ENCODE assay signal across 9 cellular contexts in the genomic region with DNA sequence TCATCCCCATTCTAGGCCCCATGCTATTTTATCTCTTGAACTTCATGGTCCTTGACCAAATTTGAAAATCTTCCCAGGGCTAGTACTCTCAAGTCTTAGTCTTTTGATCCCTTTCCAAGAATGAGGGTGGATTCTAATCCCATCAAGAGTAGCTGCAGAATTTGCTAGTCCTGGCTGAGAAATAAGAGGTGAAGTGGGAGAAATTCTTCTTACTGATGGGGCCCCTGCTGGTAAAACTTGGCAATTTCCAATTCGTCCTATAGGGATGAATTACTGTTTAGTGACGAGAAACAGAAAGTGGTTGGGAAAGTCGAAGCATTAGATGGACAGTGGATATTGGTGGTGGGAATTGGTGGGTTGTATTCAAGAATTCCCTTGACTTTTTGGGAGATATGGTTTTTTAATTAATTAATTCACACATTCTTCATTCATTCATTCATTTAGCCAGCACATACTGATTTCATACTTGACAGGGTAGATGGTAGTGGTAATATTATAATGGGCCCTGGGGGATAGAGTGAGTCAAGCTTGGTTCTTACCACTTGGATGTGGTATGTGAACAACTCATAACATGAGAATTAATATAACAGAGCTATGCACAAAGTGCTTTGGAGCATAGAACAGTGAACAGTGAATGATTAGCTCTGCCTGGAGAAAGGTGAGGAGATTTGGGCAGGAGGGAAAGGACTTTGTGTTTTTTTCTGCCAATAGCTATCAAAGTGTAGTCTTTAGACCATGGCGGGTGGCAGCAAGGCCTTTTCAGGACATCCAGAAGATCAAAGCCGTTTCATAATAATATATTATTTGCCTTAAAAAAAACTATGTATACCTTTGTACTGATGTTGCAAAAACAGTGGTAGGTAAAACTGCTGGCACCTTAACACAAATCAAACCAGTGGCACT.
A peak's percentile ranks its signal among the peaks of the same experiment; 100 is the strongest.
DNase-seq lines count a peak whose midpoint lies in the region; ATAC-seq lines count a peak whose summit lies in the region.
"Had no signal": no experiment of that assay in that cellular context is flagged by ENCODE, and none has a peak within 500 bp of the region (broad histone marks: within the 10 kb centered on the region; RNA-seq: fewer than 3 reads in every experiment).

No MANE protein-coding gene starts in this region.

- no peak overlapping the region for H3K4me3 Mint-ChIP-seq in activated naive CD4-positive, alpha-beta T cell treated with anti-CD3 and anti-CD28 coated beads, Interleukin-2, amount 50 U/mL, for 24 hours
- H3K4me3 Mint-ChIP-seq in activated naive CD4-positive, alpha-beta T cell treated with anti-CD3 and anti-CD28 coated beads for 36 hours, result no peak overlapping the region
- H3K4me3 Mint-ChIP-seq: naive B cell had no signal

- CTCF ChIA-PET in activated naive CD4-positive, alpha-beta T cell treated with anti-CD3 and anti-CD28 coated beads for 36 hours (lab: Charles Lee), result interaction anchor here (0.6 to 4.6 kb wide), 10 partner anchors 9 to 117 kb away, joined by 3 to 17 read pairs (median 4); partner anchors contain the start of gene STIM1

- no peak for ATAC-seq in HG03280 (IDR thresholded peaks at IDR 0.05; ENCODE audit: unreplicated experiment)

- peak overlapping the region; percentile 57 for H3K27ac Mint-ChIP-seq in activated naive CD4-positive, alpha-beta T cell treated with anti-CD3 and anti-CD28 coated beads, Interleukin-2, amount 50 U/mL, for 24 hours
- H3K27ac Mint-ChIP-seq in activated naive CD4-positive, alpha-beta T cell treated with anti-CD3 and anti-CD28 coated beads for 36 hours, result no peak overlapping the region

- H3K9me3 Mint-ChIP-seq in activated naive CD4-positive, alpha-beta T cell treated with anti-CD3 and anti-CD28 coated beads, Interleukin-2, amount 50 U/mL, for 24 hours, result peaks cover 6% of the 10 kb centered on the region
- H3K9me3 Mint-ChIP-seq in activated naive CD4-positive, alpha-beta T cell treated with anti-CD3 and anti-CD28 coated beads for 36 hours, result no peaks in the 10 kb centered on the region
- H3K9me3 Mint-ChIP-seq: naive B cell had no signal

- H3K36me3 Mint-ChIP-seq in activated naive CD4-positive, alpha-beta T cell treated with anti-CD3 and anti-CD28 coated beads, Interleukin-2, amount 50 U/mL, for 24 hours, result peaks cover 9% of the 10 kb centered on the region
- H3K36me3 Mint-ChIP-seq in activated naive CD4-positive, alpha-beta T cell treated with anti-CD3 and anti-CD28 coated beads for 36 hours (ENCODE audit: low read depth), result no peaks in the 10 kb centered on the region
- H3K36me3 Mint-ChIP-seq: naive B cell had no signal

- intact Hi-C loops in activated naive CD4-positive, alpha-beta T cell treated with anti-CD3 and anti-CD28 coated beads for 36 hours (cut with micrococcal nuclease), result loop anchor here (1.0 to 2.0 kb wide), 3 partner anchors 10 to 16 kb away; no protein-coding TSS in a partner anchor

- DNase-seq in activated naive CD4-positive, alpha-beta T cell treated with anti-CD3 and anti-CD28 coated beads for 36 hours, result no peak
- peak; percentile 92 for DNase-seq in LHCN-M2 (ENCODE audit: low read depth)
- DNase-seq in fibroblast of gingiva (ENCODE audit: low read depth), result peak; percentile 58
- peak; percentile 88 for DNase-seq in stromal cell of bone marrow (ENCODE audit: low read depth)
- DNase-seq in cerebellar nuclear complex (lab: John Stamatoyannopoulos, UW), result no peak
- no peak for DNase-seq in KG1 (lab: John Stamatoyannopoulos, UW)
- DNase-seq: naive B cell had no signal

- H3K4me1 Mint-ChIP-seq in activated naive CD4-positive, alpha-beta T cell treated with anti-CD3 and anti-CD28 coated beads, Interleukin-2, amount 50 U/mL, for 24 hours, result peaks cover 87% of the 10 kb centered on the region
- H3K4me1 Mint-ChIP-seq in activated naive CD4-positive, alpha-beta T cell treated with anti-CD3 and anti-CD28 coated beads for 36 hours (ENCODE audit: low read depth), result peaks cover 79% of the 10 kb centered on the region

- H3K27me3 Mint-ChIP-seq in activated naive CD4-positive, alpha-beta T cell treated with anti-CD3 and anti-CD28 coated beads, Interleukin-2, amount 50 U/mL, for 24 hours, result no peaks in the 10 kb centered on the region
- H3K27me3 Mint-ChIP-seq in activated naive CD4-positive, alpha-beta T cell treated with anti-CD3 and anti-CD28 coated beads for 36 hours (ENCODE audit: low read depth), result no peaks in the 10 kb centered on the region
- H3K27me3 Mint-ChIP-seq: naive B cell had no signal

Comparison
In these comparisons a context has a peak if more than half of its experiments do, and no peak if none do; other contexts are left out.
1. DNase-seq: peak in LHCN-M2 (single experiment), fibroblast of gingiva (single experiment) and stromal cell of bone marrow (single experiment); none in activated naive CD4-positive, alpha-beta T cell treated with anti-CD3 and anti-CD28 coated beads for 36 hours (single experiment), cerebellar nuclear complex (0 of 2) and KG1 (single experiment).